Comparison of ENCODE assay signal across 38 cellular contexts in genomic region chr10:123086281-123086680, GRCh38. TPM values are rescaled to one million over a fixed set of nuclear protein-coding genes. Genes with fewer than 3 reads are reported as not detected.
"Had no signal": no experiment of that assay in that cellular context is flagged by ENCODE, and none has a peak within 500 bp of the region (broad histone marks: within the 10 kb centered on the region; RNA-seq: fewer than 3 reads in every experiment).

No MANE protein-coding gene starts in this region.

- H3K4me3 ChIP-seq: adrenal gland, body of pancreas, breast epithelium had no signal

- H3K27ac ChIP-seq: adrenal gland, body of pancreas, brain microvascular endothelial cell, breast epithelium, VCaP had no signal

- H3K9me3 ChIP-seq: adrenal gland, body of pancreas, breast epithelium had no signal

- FAIRE-seq: astrocyte, colon, TTC549 had no signal

- H3K36me3 ChIP-seq: adrenal gland, brain microvascular endothelial cell, breast epithelium had no signal

- H3K27me3 ChIP-seq: adrenal gland, body of pancreas, brain microvascular endothelial cell had no signal

- DNase-seq: activated B cell treated with CpG ODN at 0.5 μM for 24 hours; activated CD4-positive, alpha-beta memory T cell treated with anti-CD3 and anti-CD28 coated beads for 36 hours; activated CD4-positive, alpha-beta T cell treated with anti-CD3 and anti-CD28 coated beads for 4 hours; activated CD4-positive, alpha-beta T cell treated with anti-CD3 and anti-CD28 coated beads, Interleukin-2, amount 10 ng/mL, durations not matched to agents 24 days and 14 days; activated CD4-positive, alpha-beta T cell treated with anti-CD3 and anti-CD28 coated beads, Interleukin-2, amount 50 U/mL, for 1 hour; activated CD4-positive, alpha-beta T cell treated with anti-CD3 and anti-CD28 coated beads, Interleukin-2, amount 50 U/mL, for 4 hours; activated CD4-positive, CD25-positive, alpha-beta regulatory T cell treated with anti-CD3 and anti-CD28 coated beads, Interleukin-2, amount 50 U/mL, for 72 hours; activated CD8-positive, alpha-beta memory T cell treated with anti-CD3 and anti-CD28 coated beads, Interleukin-2, amount 50 U/mL, for 4 hours; activated CD8-positive, alpha-beta T cell treated with anti-CD3 and anti-CD28 coated beads for 36 hours; activated effector memory CD4-positive, alpha-beta T cell treated with anti-CD3 and anti-CD28 coated beads, Interleukin-2, amount 50 U/mL, for 16 hours; activated gamma-delta T cell treated with Interleukin-2 at 50 U/mL for 16 hours; activated naive CD4-positive, alpha-beta T cell; activated naive CD4-positive, alpha-beta T cell treated with anti-CD3 and anti-CD28 coated beads for 36 hours; activated naive CD4-positive, alpha-beta T cell treated with anti-CD3 and anti-CD28 coated beads, Interleukin-2, amount 50 U/mL, for 16 hours; activated naive CD8-positive, alpha-beta T cell treated with anti-CD3 and anti-CD28 coated beads for 36 hours; activated T-cell treated with anti-CD3 and anti-CD28 coated beads for 4 hours; activated T-cell treated with anti-CD3 and anti-CD28 coated beads, Interleukin-2, amount 50 U/mL, for 1 hour; activated T-cell treated with anti-CD3 and anti-CD28 coated beads, Interleukin-2, amount 50 U/mL, for 4 hours; activated T-cell treated with anti-CD3 and anti-CD28 coated beads, Interleukin-2, amount 50 U/mL, for 72 hours; adrenal gland; amniotic stem cell; aorta; body of pancreas; brain microvascular endothelial cell; central memory CD4-positive, alpha-beta T cell; T-helper 17 cell; T1000 had no signal

- ATAC-seq: activated CD8-positive, alpha-beta T cell treated with anti-CD3 and anti-CD28 coated beads for 36 hours; activated T-cell treated with anti-CD3 and anti-CD28 coated beads, Interleukin-2, amount 50 U/mL, for 4 hours; activated T-cell treated with anti-CD3 and anti-CD28 coated beads, Interleukin-2, amount 50 U/mL, for 72 hours; activated T-helper 17 cell treated with anti-CD3 and anti-CD28 coated beads, Interleukin-2, amount 50 U/mL, for 72 hours; body of pancreas; T-helper 17 cell had no signal

- H3K4me1 ChIP-seq: adrenal gland, body of pancreas, breast epithelium had no signal

RNA-seq across cellular contexts. Expression of gene HMX3, which starts 49.5 kb away (rescaled TPM):
- total RNA-seq: activated B cell treated with CpG ODN at 0.5 μM for 24 hours; activated CD4-positive, alpha-beta T cell treated with anti-CD3 and anti-CD28 coated beads, Interleukin-2, amount 10 ng/mL, durations not matched to agents 24 days and 14 days; activated T-helper 1 cell treated with anti-CD3 and anti-CD28 coated beads, Interleukin-12 subunit alpha, Interleukin-12 subunit beta, Interleukin-2, Interleukin-4 antibody, amounts not matched to agents 30 ng/mL and 10 ng/mL and 1 ng/mL, durations not matched to agents 14 hours and 24 hours and 36 hours; aorta; astrocyte; body of pancreas; breast epithelium; cardiac septum; cerebellum; T-helper 1 cell treated with Interleukin-12 subunit alpha and Interleukin-12 subunit beta and Interleukin-4 antibody, amounts not matched to agents 30 ng/mL and 1 ng/mL, for 36 hours; T-helper 2 cell treated with Interferon-gamma antibody and Interleukin-4, amounts not matched to agents 100 ng/mL and 5 ng/mL, for 36 hours had no signal
- polyA plus RNA-seq: adrenal gland, aorta had no signal
